Comparison of ENCODE assay signal across 1 cellular context in the genomic region with DNA sequence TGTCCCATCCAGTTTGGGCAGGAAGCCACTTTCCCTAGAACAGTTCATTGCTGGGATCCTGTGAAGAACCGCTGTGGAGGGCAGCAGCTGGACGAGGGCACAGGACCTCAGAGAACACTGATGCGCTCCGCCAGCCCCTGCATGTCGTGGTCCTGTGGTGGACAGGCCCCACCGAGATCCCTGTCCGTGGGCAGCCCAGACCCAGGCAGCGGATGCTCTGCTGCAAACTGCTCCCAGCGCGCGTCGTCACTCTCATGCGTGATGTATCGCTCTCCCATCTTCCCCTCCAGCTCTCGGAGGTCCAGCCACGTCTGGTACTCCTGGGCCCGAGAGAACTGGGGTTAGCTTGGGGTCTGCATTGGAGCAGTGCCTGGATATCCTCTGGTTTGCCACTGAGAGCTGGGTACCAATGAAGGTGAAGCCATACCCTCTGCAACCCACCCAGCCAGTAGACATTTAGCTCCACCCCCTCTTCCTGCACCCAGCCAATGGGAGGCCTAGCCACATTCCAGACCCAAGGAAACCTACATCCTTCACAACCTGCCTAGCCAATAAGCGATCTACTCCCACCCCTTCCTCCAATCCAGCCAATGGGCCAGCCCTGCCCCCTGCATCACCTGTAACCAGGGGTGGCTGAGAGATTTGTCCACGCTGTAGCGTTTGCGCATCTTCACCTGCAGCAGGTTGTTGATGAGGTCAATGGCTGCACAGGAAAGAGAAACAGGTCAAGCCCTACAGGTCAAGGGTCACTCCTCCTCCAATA.
TF ChIP-seq lines count a peak whose summit lies in the region.

No MANE protein-coding gene starts in this region.

TF ChIP-seq in H1, 55 proteins besides CTCF, POLR2A, EP300 and RAD21:
- peak; percentile 95 for TF ChIP-seq SP1 (IDR thresholded peaks at IDR 0.05; ENCODE audit: low read depth, low read length)
- peak; percentile 53 for TF ChIP-seq TEAD4 (IDR thresholded peaks at IDR 0.05; ENCODE audit: low read depth, low read length)
- TF ChIP-seq, protein P1, sequence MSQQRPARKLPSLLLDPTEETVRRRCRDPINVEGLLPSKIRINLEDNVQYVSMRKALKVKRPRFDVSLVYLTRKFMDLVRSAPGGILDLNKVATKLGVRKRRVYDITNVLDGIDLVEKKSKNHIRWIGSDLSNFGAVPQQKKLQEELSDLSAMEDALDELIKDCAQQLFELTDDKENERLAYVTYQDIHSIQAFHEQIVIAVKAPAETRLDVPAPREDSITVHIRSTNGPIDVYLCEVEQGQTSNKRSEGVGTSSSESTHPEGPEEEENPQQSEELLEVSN (IDR thresholded peaks at IDR 0.05) = no peak
- no peak for TF ChIP-seq POLR2AphosphoS5 (IDR thresholded peaks at IDR 0.05; ENCODE audit: low read depth, low read length)
- peak; percentile 29; the same call in 1 of the 2 replicates for TF ChIP-seq SP2 (IDR thresholded peaks at IDR 0.05; ENCODE audit: low read length)
- TF ChIP-seq, protein P2, sequence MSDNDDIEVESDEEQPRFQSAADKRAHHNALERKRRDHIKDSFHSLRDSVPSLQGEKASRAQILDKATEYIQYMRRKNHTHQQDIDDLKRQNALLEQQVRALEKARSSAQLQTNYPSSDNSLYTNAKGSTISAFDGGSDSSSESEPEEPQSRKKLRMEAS (IDR thresholded peaks at IDR 0.05) = no peak
- TF ChIP-seq, protein P3, sequence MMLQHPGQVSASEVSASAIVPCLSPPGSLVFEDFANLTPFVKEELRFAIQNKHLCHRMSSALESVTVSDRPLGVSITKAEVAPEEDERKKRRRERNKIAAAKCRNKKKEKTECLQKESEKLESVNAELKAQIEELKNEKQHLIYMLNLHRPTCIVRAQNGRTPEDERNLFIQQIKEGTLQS (IDR thresholded peaks at IDR 0.05; ENCODE audit: insufficient read depth, low read depth, low read length) = no peak
- TF ChIP-seq CTBP2 (IDR thresholded peaks at IDR 0.05; ENCODE audit: borderline replicate concordance, insufficient read depth, insufficient read length, low read length) = no peak
- no peak for TF ChIP-seq TCF12 (IDR thresholded peaks at IDR 0.05; ENCODE audit: low read depth, low read length)
- TF ChIP-seq FOSL1 (IDR thresholded peaks at IDR 0.05; ENCODE audit: insufficient read depth, low read depth, low read length) = no peak
- peak; percentile 89 for TF ChIP-seq CHD2 (IDR thresholded peaks at IDR 0.05; ENCODE audit: low read length)
- peak; percentile 100 for TF ChIP-seq RFX5 (IDR thresholded peaks at IDR 0.05; ENCODE audit: borderline replicate concordance, low read depth, low read length)
- TF ChIP-seq CREB1 (IDR thresholded peaks at IDR 0.05) = peak; percentile 97
- no peak for TF ChIP-seq YY1 (IDR thresholded peaks at IDR 0.05; ENCODE audit: low read depth, low read length)
- TF ChIP-seq CBX8 (IDR thresholded peaks at IDR 0.05; ENCODE audit: borderline replicate concordance, low read depth, low read length) = no peak
- TF ChIP-seq JUND (IDR thresholded peaks at IDR 0.05; ENCODE audit: low read length) = no peak
- no peak for TF ChIP-seq NANOG (IDR thresholded peaks at IDR 0.05; ENCODE audit: insufficient read depth, low read depth, low read length, poor library complexity, severe bottlenecking)
- no peak for TF ChIP-seq KDM1A (IDR thresholded peaks at IDR 0.05; ENCODE audit: borderline replicate concordance, low read length)
- no peak for TF ChIP-seq ASH2L (IDR thresholded peaks at IDR 0.05; ENCODE audit: low read length)
- TF ChIP-seq HDAC6 (IDR thresholded peaks at IDR 0.05; ENCODE audit: low read depth, low read length) = no peak
- TF ChIP-seq POU5F1 (IDR thresholded peaks at IDR 0.05; ENCODE audit: low read depth, low read length) = no peak
- TF ChIP-seq, protein P4, sequence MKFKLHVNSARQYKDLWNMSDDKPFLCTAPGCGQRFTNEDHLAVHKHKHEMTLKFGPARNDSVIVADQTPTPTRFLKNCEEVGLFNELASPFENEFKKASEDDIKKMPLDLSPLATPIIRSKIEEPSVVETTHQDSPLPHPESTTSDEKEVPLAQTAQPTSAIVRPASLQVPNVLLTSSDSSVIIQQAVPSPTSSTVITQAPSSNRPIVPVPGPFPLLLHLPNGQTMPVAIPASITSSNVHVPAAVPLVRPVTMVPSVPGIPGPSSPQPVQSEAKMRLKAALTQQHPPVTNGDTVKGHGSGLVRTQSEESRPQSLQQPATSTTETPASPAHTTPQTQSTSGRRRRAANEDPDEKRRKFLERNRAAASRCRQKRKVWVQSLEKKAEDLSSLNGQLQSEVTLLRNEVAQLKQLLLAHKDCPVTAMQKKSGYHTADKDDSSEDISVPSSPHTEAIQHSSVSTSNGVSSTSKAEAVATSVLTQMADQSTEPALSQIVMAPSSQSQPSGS (IDR thresholded peaks at IDR 0.05; ENCODE audit: low read length) = no peak
- TF ChIP-seq GABPA (IDR thresholded peaks at IDR 0.05; ENCODE audit: borderline replicate concordance, insufficient read depth, low read length) = no peak
